ENCODE assay signal across 19 cellular contexts in the genomic region with DNA sequence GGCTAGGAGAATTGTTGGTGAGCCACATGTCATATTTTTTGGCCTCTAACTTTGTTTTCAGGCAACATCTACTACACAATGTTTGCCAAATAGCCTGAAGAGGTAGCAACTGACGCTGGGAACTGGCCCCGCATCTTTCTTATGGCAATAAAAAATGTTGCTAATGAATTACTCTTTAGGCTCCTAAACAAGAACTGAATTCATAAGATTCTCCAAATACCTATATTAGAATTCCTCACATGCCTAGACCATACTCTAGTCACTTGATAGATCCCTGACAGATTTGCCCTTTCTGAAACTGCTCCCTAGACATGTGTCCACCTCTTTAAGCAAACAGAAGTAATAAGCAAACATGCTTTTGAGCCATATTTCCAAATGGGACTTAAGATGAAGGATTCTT.
"Had no signal": no experiment of that assay in that cellular context is flagged by ENCODE, and none has a peak within 500 bp of the region (broad histone marks: within the 10 kb centered on the region; RNA-seq: fewer than 3 reads in every experiment).

No MANE protein-coding gene starts in this region.

- H3K4me1 Mint-ChIP-seq: nephron progenitor cell had no signal

- H3K27ac ChIP-seq: colonic mucosa, epithelial cell of prostate, heart right ventricle, left lung, pancreas, psoas muscle, tibial artery had no signal

- ATAC-seq: activated naive CD4-positive, alpha-beta T cell treated with anti-CD3 and anti-CD28 coated beads, Interleukin-2, amount 50 U/mL, for 72 hours; heart right ventricle; left lung; pancreas; psoas muscle; right cardiac atrium; stimulated activated naive CD8-positive, alpha-beta T cell treated with anti-CD3 and anti-CD28 coated beads, Interleukin-15, Interleukin-2, amounts not matched to agents 100 U/mL and 50 U/mL, for 24 hours had no signal

- DNase-seq: activated T-cell treated with anti-CD3 and anti-CD28 coated beads, Interleukin-2, amount 50 U/mL, for 1 hour; aorta; central memory CD4-positive, alpha-beta T cell; colonic mucosa; heart right ventricle; kidney; left lung; nephron progenitor cell; pancreas; psoas muscle; right cardiac atrium; stimulated activated CD4-positive, alpha-beta T cell treated with anti-CD3 and anti-CD28 coated beads, Interleukin-12 subunit alpha, Interleukin-12 subunit beta, amount 100 ng/mL, for 4 hours; stimulated activated CD4-positive, alpha-beta T cell treated with anti-CD3 and anti-CD28 coated beads, Interleukin-4, amount 100 ng/mL, for 4 hours; stimulated activated naive CD8-positive, alpha-beta T cell treated with anti-CD3 and anti-CD28 coated beads, Interleukin-15, Interleukin-2, amounts not matched to agents 100 U/mL and 50 U/mL, for 24 hours; T-helper 1 cell; tibial artery had no signal

- H3K27ac Mint-ChIP-seq: activated naive CD4-positive, alpha-beta T cell treated with anti-CD3 and anti-CD28 coated beads, Interleukin-2, amount 50 U/mL, for 72 hours; nephron progenitor cell had no signal

- H3K4me3 ChIP-seq: colonic mucosa, heart right ventricle, left lung, pancreas, psoas muscle, tibial artery had no signal

- H3K9me3 ChIP-seq: colonic mucosa, heart right ventricle, left lung, pancreas, psoas muscle, tibial artery had no signal

- H3K27me3 ChIP-seq: colonic mucosa, heart right ventricle, left lung, pancreas, tibial artery had no signal

- FAIRE-seq: kidney, pancreas, urothelium cell line had no signal

- H3K36me3 Mint-ChIP-seq: activated naive CD4-positive, alpha-beta T cell treated with anti-CD3 and anti-CD28 coated beads, Interleukin-2, amount 50 U/mL, for 72 hours had no signal

- H3K4me3 Mint-ChIP-seq: nephron progenitor cell had no signal

- H3K4me1 ChIP-seq: colonic mucosa, heart right ventricle, left lung, pancreas, psoas muscle, tibial artery had no signal

- H3K36me3 ChIP-seq: colonic mucosa, heart right ventricle, left lung, pancreas, tibial artery had no signal

- H3K9me3 Mint-ChIP-seq: activated naive CD4-positive, alpha-beta T cell treated with anti-CD3 and anti-CD28 coated beads, Interleukin-2, amount 50 U/mL, for 72 hours; nephron progenitor cell had no signal
